ENCODE assay signal across 14 cellular contexts in the genomic region with DNA sequence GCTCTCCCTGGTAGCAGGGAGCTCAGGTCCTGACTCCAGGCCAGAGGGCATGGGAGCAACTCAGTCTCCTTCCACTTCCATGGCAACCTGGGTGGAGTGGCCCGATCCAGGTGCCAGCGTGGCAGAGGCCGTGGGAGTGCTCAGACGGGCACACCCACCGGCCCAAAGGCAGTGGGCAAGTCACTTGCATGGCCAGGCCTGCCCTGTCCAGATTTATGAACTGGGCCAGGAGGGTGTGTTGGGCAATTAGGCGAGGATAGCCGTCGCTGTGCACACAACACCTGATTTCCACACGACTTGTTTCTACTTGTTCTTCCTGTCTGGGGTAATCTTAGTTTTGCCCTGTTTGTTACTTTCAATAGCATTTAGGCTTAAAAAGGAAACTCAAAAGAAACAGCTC. TPM values are rescaled to one million over a fixed set of nuclear protein-coding genes. Genes with fewer than 3 reads are reported as not detected.
DNase-seq lines count a peak whose midpoint lies in the region; ATAC-seq and TF ChIP-seq lines count a peak whose summit lies in the region.
"Had no signal": no experiment of that assay in that cellular context is flagged by ENCODE, and none has a peak within 500 bp of the region (broad histone marks: within the 10 kb centered on the region; RNA-seq: fewer than 3 reads in every experiment).

No MANE protein-coding gene starts in this region.

- no peaks in the 10 kb centered on the region for H3K9me3 Mint-ChIP-seq in MCF 10A (ENCODE audit: unreplicated experiment)
- H3K9me3 Mint-ChIP-seq in naive thymus-derived CD4-positive, alpha-beta T cell, result peaks cover 0 to 3% (median 0%) of the 10 kb centered on the region in 11 donors

- peak overlapping the region; percentile 36 for H3K4me3 Mint-ChIP-seq in MCF 10A (ENCODE audit: unreplicated experiment)
- H3K4me3 Mint-ChIP-seq in naive thymus-derived CD4-positive, alpha-beta T cell, result no peak overlapping the region

- H3K4me1 Mint-ChIP-seq in MCF 10A (ENCODE audit: insufficient read depth, unreplicated experiment), result no peaks in the 10 kb centered on the region
- peaks cover 0 to 4% (median 0%) of the 10 kb centered on the region in 7 donors for H3K4me1 Mint-ChIP-seq in naive thymus-derived CD4-positive, alpha-beta T cell

- H3K27me3 ChIP-seq in breast epithelium, result no peaks in the 10 kb centered on the region
- no peaks in the 10 kb centered on the region for H3K27me3 ChIP-seq in foreskin keratinocyte
- H3K27me3 ChIP-seq in mucosa of stomach (ENCODE audit: control insufficient read depth, insufficient read depth, low read length), result no peaks in the 10 kb centered on the region
- H3K27me3 ChIP-seq in naive thymus-derived CD4-positive, alpha-beta T cell (ENCODE audit: control insufficient read depth in 2 of 2, insufficient read depth in 2 of 2, low read length in 2 of 2), result no peaks in the 10 kb centered on the region

- H3K9ac ChIP-seq in mucosa of stomach (ENCODE audit: low read length), result peak overlapping the region; percentile 24

- POLR2A ChIA-PET in MCF 10A (lab: Yijun Ruan, JAX), result interaction anchor here (0.6 to 2.0 kb wide), 8 partner anchors 9 to 100 kb away, joined by 3 to 9 read pairs (median 4); no protein-coding TSS in a partner anchor
- POLR2A ChIA-PET in naive thymus-derived CD4-positive, alpha-beta T cell (lab: Charles Lee), result interaction anchor here (0.6 to 1.0 kb wide), 2 partner anchors 10 to 115 kb away, joined by 3 to 6 read pairs; no protein-coding TSS in a partner anchor

- H3K27ac Mint-ChIP-seq in MCF 10A (ENCODE audit: low read depth, unreplicated experiment), result peak overlapping the region; percentile 75
- peak overlapping the region in 1 of 9 donors; percentile 59 for H3K27ac Mint-ChIP-seq in naive thymus-derived CD4-positive, alpha-beta T cell

- no peaks in the 10 kb centered on the region for H3K27me3 Mint-ChIP-seq in MCF 10A (ENCODE audit: insufficient read depth, unreplicated experiment)
- no peaks in the 10 kb centered on the region for H3K27me3 Mint-ChIP-seq in naive thymus-derived CD4-positive, alpha-beta T cell

- peak; percentile 89 for DNase-seq in MCF 10A (ENCODE audit: unreplicated experiment)
- DNase-seq in breast epithelium (ENCODE audit: low spot score in 2 of 2), result no peak
- DNase-seq in foreskin keratinocyte, result peak; percentile 30 to 50
- DNase-seq in dermis blood vessel endothelial cell, result no peak
- DNase-seq in naive thymus-derived CD4-positive, alpha-beta T cell, result no peak
- no peak for DNase-seq in NCI-H345 treated with DMSO at 0.1 percent for 48 hours (lab: John Stamatoyannopoulos, UW; ENCODE audit: unreplicated experiment)
- DNase-seq in NCI-H2107 (lab: John Stamatoyannopoulos, UW), result no peak
- DNase-seq: C1 segment of cervical spinal cord, EL, GOT3, NCI-H187 treated with DMSO at 0.1 percent for 48 hours, NCI-H2171, NCI-H510A treated with DMSO at 0.1 percent for 48 hours had no signal

- no TSS peak for BruUV-seq in MCF 10A (replicated peaks; lab: Mats Ljungman, UMichigan)

- H3K4me3 ChIP-seq in breast epithelium, result no peak overlapping the region
- no peak overlapping the region for H3K4me3 ChIP-seq in mucosa of stomach (ENCODE audit: low read length)
- H3K4me3 ChIP-seq in naive thymus-derived CD4-positive, alpha-beta T cell (ENCODE audit: low read length), result no peak overlapping the region

- no peaks in the 10 kb centered on the region for H3K36me3 Mint-ChIP-seq in MCF 10A (ENCODE audit: insufficient read depth, unreplicated experiment)
- no peaks in the 10 kb centered on the region for H3K36me3 Mint-ChIP-seq in naive thymus-derived CD4-positive, alpha-beta T cell

- H3K27ac ChIP-seq in breast epithelium (no peak overlapping the region), foreskin keratinocyte (no peak overlapping the region)
- no peak overlapping the region for H3K27ac ChIP-seq in naive thymus-derived CD4-positive, alpha-beta T cell (ENCODE audit: low read depth, low read length)

- intact Hi-C loops in MCF 10A (cut with micrococcal nuclease), result no loop called here
- intact Hi-C loops in breast epithelium (cut with DNase I; ENCODE audit: low total_unique reads), result no loop called here
- intact Hi-C loops in naive thymus-derived CD4-positive, alpha-beta T cell (cut with micrococcal nuclease), result no loop called here

- CTCF ChIA-PET in MCF 10A (lab: Yijun Ruan, JAX), result interaction anchor here (0.5 kb wide), 1 partner anchor 848 kb away, joined by 4 read pairs; no protein-coding TSS in a partner anchor
- CTCF ChIA-PET in naive thymus-derived CD4-positive, alpha-beta T cell (lab: Charles Lee), result no interaction called here

- H3K36me3 ChIP-seq in breast epithelium, result no peaks in the 10 kb centered on the region
- no peaks in the 10 kb centered on the region for H3K36me3 ChIP-seq in mucosa of stomach (ENCODE audit: control insufficient read depth, insufficient read depth, low read length)
- H3K36me3 ChIP-seq in naive thymus-derived CD4-positive, alpha-beta T cell (ENCODE audit: control insufficient read depth in 2 of 3, insufficient read depth in 3 of 3, low read length in 3 of 3), result no peaks in the 10 kb centered on the region

- H3K9me3 ChIP-seq in breast epithelium, result no peaks in the 10 kb centered on the region
- H3K9me3 ChIP-seq in mucosa of stomach (ENCODE audit: control insufficient read depth, low read length), result no peaks in the 10 kb centered on the region
- no peaks in the 10 kb centered on the region for H3K9me3 ChIP-seq in naive thymus-derived CD4-positive, alpha-beta T cell (ENCODE audit: control insufficient read depth in 2 of 3, low read length in 3 of 3)

- ATAC-seq in foreskin keratinocyte, result peak; percentile 53
- ATAC-seq in naive thymus-derived CD4-positive, alpha-beta T cell, result no peak

- no peak for TF ChIP-seq CTCF in MCF 10A (IDR thresholded peaks at IDR 0.05; ENCODE audit: unreplicated experiment)
- TF ChIP-seq CTCF in breast epithelium (IDR thresholded peaks at IDR 0.05), result no peak
- TF ChIP-seq CTCF in foreskin keratinocyte (conservative IDR thresholded peaks at IDR 0.05), result no peak

- no peak for TF ChIP-seq POLR2A in breast epithelium (IDR thresholded peaks at IDR 0.05)

- no peaks in the 10 kb centered on the region for H3K4me1 ChIP-seq in breast epithelium
- H3K4me1 ChIP-seq in foreskin keratinocyte, result no peaks in the 10 kb centered on the region
- peaks cover 15% of the 10 kb centered on the region for H3K4me1 ChIP-seq in mucosa of stomach (ENCODE audit: control insufficient read depth, insufficient read depth, low read length)
- no peaks in the 10 kb centered on the region for H3K4me1 ChIP-seq in naive thymus-derived CD4-positive, alpha-beta T cell (ENCODE audit: control insufficient read depth in 2 of 2, insufficient read depth in 2 of 2, low read length in 2 of 2)

RNA-seq across cellular contexts. Expression of a gene that starts 55.5 kb away (rescaled TPM):
- not detected in 2 replicates for total RNA-seq in MCF 10A (2022)
- total RNA-seq in breast epithelium, result not detected
- total RNA-seq in foreskin keratinocyte, result not detected in 2 replicates
- polyA plus RNA-seq in foreskin keratinocyte, result not detected in 2 replicates
- total RNA-seq in dermis blood vessel endothelial cell, result not detected in 2 replicates
- total RNA-seq in naive thymus-derived CD4-positive, alpha-beta T cell, result not detected
- not detected for polyA plus RNA-seq in naive thymus-derived CD4-positive, alpha-beta T cell

RNA-seq across cellular contexts. Expression of a gene that starts 57.6 kb away (rescaled TPM):
- total RNA-seq in MCF 10A (2022), result 290 and 297 TPM in 2 replicates
- 100 to 1,000 TPM; 239 to 375 (median 248) TPM for total RNA-seq in breast epithelium
- total RNA-seq in foreskin keratinocyte, result 116 and 135 TPM in 2 replicates
- polyA plus RNA-seq in foreskin keratinocyte, result 30.0 and 36.8 TPM in 2 replicates
- total RNA-seq in dermis blood vessel endothelial cell, result 426 and 470 TPM in 2 replicates
- 100 to 1,000 TPM; 281 to 790 (median 296) TPM for total RNA-seq in naive thymus-derived CD4-positive, alpha-beta T cell
- 100 to 1,000 TPM; 209 to 282 TPM for polyA plus RNA-seq in naive thymus-derived CD4-positive, alpha-beta T cell

Comparison
In these comparisons a context has a peak if more than half of its experiments do, and no peak if none do; other contexts are left out.
1. DNase-seq: peak in MCF 10A (single experiment) and foreskin keratinocyte (2 of 2); none in breast epithelium (0 of 2), dermis blood vessel endothelial cell (single experiment), naive thymus-derived CD4-positive, alpha-beta T cell (0 of 9), NCI-H345 treated with DMSO at 0.1 percent for 48 hours (single experiment) and NCI-H2107 (single experiment).